8 cellular contexts compared by ENCODE assay signal in genomic region chr17:4997302-4998026, GRCh38. TPM values are rescaled to one million over a fixed set of nuclear protein-coding genes. Genes with fewer than 3 reads are reported as not detected.
DNase-seq lines count a peak whose midpoint lies in the region; ATAC-seq and TF ChIP-seq lines count a peak whose summit lies in the region.

Gene INCA1, minus strand, starts transcription at chr17:4997522. Its CDS starts 3,085 bp downstream, at chr17:4994437.
Gene KIF1C, plus strand, starts transcription at chr17:4997950. Its CDS starts 2,297 bp downstream, at chr17:5000247.

- WGBS in lower leg skin, 2 donors, result 0 to 1% methylated on average over 33 to 48 of the region's 93 CpGs

- DNase-seq in BJ (ENCODE audit: low read depth) (peak; percentile 28), NCI-H69 (lab: John Stamatoyannopoulos, UW) (peak; percentile 89), dermis blood vessel endothelial cell (peak; percentile 92), lower leg skin (ENCODE audit: low spot score in 2 of 2) (peak; percentile 87 to 98)
- DNase-seq in activated CD4-positive, alpha-beta T cell treated with anti-CD3 and anti-CD28 coated beads, Interleukin-2, amount 50 U/mL, for 4 hours, result peak; percentile 84 to 86
- peak; percentile 87 to 91 for DNase-seq in stimulated activated CD4-positive, alpha-beta T cell treated with anti-CD3 and anti-CD28 coated beads, Interleukin-4, amount 100 ng/mL, for 4 hours

- H3K27me3 ChIP-seq in BJ (ENCODE audit: control insufficient read depth, insufficient read depth, low read length), result no peaks in the 10 kb centered on the region

- CTCF ChIA-PET in BJ (lab: Yijun Ruan, JAX), result interaction anchor here (0.9 to 3.0 kb wide), 6 partner anchors 9 to 88 kb away, joined by 3 to 15 read pairs (median 7); partner anchors contain the start of genes CAMTA2, RNF167 and SLC25A11

- POLR2A ChIA-PET in BJ (lab: Charles Lee), result no interaction called here

- intact Hi-C loops in lower leg skin (cut with DNase I; ENCODE audit: low total_unique reads), result loop anchor here (5.0 kb wide), 1 partner anchor 90 kb away; no protein-coding TSS in a partner anchor

- H3K4me3 ChIP-seq in BJ (ENCODE audit: low read depth, low read length) (peak within 1 kb of the TSS; percentile 95), lower leg skin (ENCODE audit: low read depth, poor library complexity, severe bottlenecking) (peak within 1 kb of the TSS; percentile 87)

- peak; percentile 57 for TF ChIP-seq POLR2A in GM19193 (IDR thresholded peaks at IDR 0.05; ENCODE audit: extremely low read depth, insufficient read depth, insufficient read length)
- no peak for TF ChIP-seq POLR2A in lower leg skin (IDR thresholded peaks at IDR 0.05)

- peaks cover 11% of the 10 kb centered on the region for H3K36me3 ChIP-seq in BJ (ENCODE audit: control insufficient read depth, insufficient read depth, low read length)

- 0 out of 2 replicates have a peak, but pooled peaks have one; percentile 4 for TF ChIP-seq CTCF in BJ (IDR thresholded peaks at IDR 0.05; ENCODE audit: insufficient read depth, low read depth, low read length)
- TF ChIP-seq CTCF in lower leg skin (IDR thresholded peaks at IDR 0.05), result no peak

- ATAC-seq in HG03378 (IDR thresholded peaks at IDR 0.05; ENCODE audit: unreplicated experiment), result peak; percentile 71

RNA-seq across cellular contexts. Expression of gene INCA1, which starts in this region (rescaled TPM):
- 0.55 and 1.3 TPM in 2 replicates for polyA plus RNA-seq in BJ (2011; rRNA removed)
- polyA minus RNA-seq in BJ (2011; rRNA and poly(A)+ RNA removed), result 0.24 and 1.6 TPM in 2 replicates
- total RNA-seq in dermis blood vessel endothelial cell (0.33 and 0.34 TPM in 2 replicates), lower leg skin (1 to 10 TPM in 3 of 4 donors, under 1 TPM in 1; 0.39 to 2.6 (median 1.4) TPM)

RNA-seq across cellular contexts. Expression of gene KIF1C, which starts in this region (rescaled TPM):
- polyA plus RNA-seq in BJ (2011; rRNA removed), result 72.8 and 81.6 TPM in 2 replicates
- polyA minus RNA-seq in BJ (2011; rRNA and poly(A)+ RNA removed), result 73.0 and 76.4 TPM in 2 replicates
- total RNA-seq in dermis blood vessel endothelial cell (105 and 189 TPM in 2 replicates), lower leg skin (100 to 1,000 TPM in 2 of 4 donors, 10 to 100 TPM in 2; 87.6 to 140 (median 100) TPM)

Comparison
In these comparisons a context has a peak if more than half of its experiments do, and no peak if none do; other contexts are left out.
1. Peak in every context shown above with its lines: DNase-seq, ATAC-seq and H3K4me3 ChIP-seq.
2. DNase-seq: peak in every context shown above with its lines; median percentile 92 in lower leg skin; 92 in dermis blood vessel endothelial cell; 89 in NCI-H69; 89 in stimulated activated CD4-positive, alpha-beta T cell treated with anti-CD3 and anti-CD28 coated beads, Interleukin-4, amount 100 ng/mL, for 4 hours; 85 in activated CD4-positive, alpha-beta T cell treated with anti-CD3 and anti-CD28 coated beads, Interleukin-2, amount 50 U/mL, for 4 hours; 28 in BJ.